In genomic region chr12:111405149-111405855, GRCh38 we compare ENCODE assay signal across 1 cellular context.
TF ChIP-seq lines count a peak whose summit lies in the region.

No MANE protein-coding gene starts in this region.

TF ChIP-seq in HepG2, 621 proteins besides CTCF, POLR2A, EP300 and RAD21 (continued from another document and continues in another):
- TF ChIP-seq TFE3 (CRISPR knock-in tag; IDR thresholded peaks at IDR 0.05) (peak; percentile 73), MED1 (CRISPR knock-in tag; IDR thresholded peaks at IDR 0.05) (peak; percentile 85), DMAP1 (CRISPR knock-in tag; IDR thresholded peaks at IDR 0.05) (peak; percentile 86; the same call in 1 of the 2 replicates), MTF2 (CRISPR knock-in tag; IDR thresholded peaks at IDR 0.05; ENCODE audit: borderline replicate concordance) (0 out of 2 replicates have a peak, but pooled peaks have one; percentile 86), FLYWCH1 (CRISPR knock-in tag; IDR thresholded peaks at IDR 0.05) (no peak), ZNF781 (CRISPR knock-in tag; IDR thresholded peaks at IDR 0.05; ENCODE audit: borderline replicate concordance, not compliant biosample characterization) (peak; percentile 61), NFKB2 (CRISPR knock-in tag; IDR thresholded peaks at IDR 0.05; ENCODE audit: borderline replicate concordance) (0 out of 2 replicates have a peak, but pooled peaks have one; percentile 35), XRCC5 (optimal IDR thresholded peaks at IDR 0.05; ENCODE audit: low read length) (peak; percentile 74), NR2F1 (CRISPR knock-in tag; IDR thresholded peaks at IDR 0.05) (peak in 1 of 2 experiments; percentile 35; a peak in 1 of 4 replicates), ZNF878 (CRISPR knock-in tag; IDR thresholded peaks at IDR 0.05) (peak; percentile 39; the same call in 1 of the 2 replicates), MYC (CRISPR knock-in tag; IDR thresholded peaks at IDR 0.05; ENCODE audit: borderline replicate concordance) (peak; percentile 67; the same call in 1 of the 2 replicates), FOXK1 (CRISPR knock-in tag; IDR thresholded peaks at IDR 0.05; ENCODE audit: borderline replicate concordance, low read depth) (no peak), FOXO1 (CRISPR knock-in tag; IDR thresholded peaks at IDR 0.05) (peak; percentile 66), ZNF143 (CRISPR knock-in tag; IDR thresholded peaks at IDR 0.05) (no peak), FOSL2 (CRISPR knock-in tag; IDR thresholded peaks at IDR 0.05) (peak; percentile 75), MIER3 (CRISPR knock-in tag; IDR thresholded peaks at IDR 0.05; ENCODE audit: borderline replicate concordance) (peak; percentile 40; the same call in 1 of the 2 replicates), ZFP37 (CRISPR knock-in tag; IDR thresholded peaks at IDR 0.05; ENCODE audit: borderline replicate concordance) (0 out of 2 replicates have a peak, but pooled peaks have one; percentile 43), BORCS8-MEF2B (CRISPR knock-in tag; IDR thresholded peaks at IDR 0.05) (0 out of 2 replicates have a peak, but pooled peaks have one; percentile 43), HOXA5 (CRISPR knock-in tag; IDR thresholded peaks at IDR 0.05) (peak; percentile 95), ZNF609 (CRISPR knock-in tag; IDR thresholded peaks at IDR 0.05; ENCODE audit: borderline replicate concordance) (peak; percentile 25; the same call in 1 of the 2 replicates), HES4 (CRISPR knock-in tag; IDR thresholded peaks at IDR 0.05; ENCODE audit: borderline replicate concordance) (peak; percentile 83; the same call in 1 of the 2 replicates), SAP130 (CRISPR knock-in tag; IDR thresholded peaks at IDR 0.05; ENCODE audit: low read depth) (peak; percentile 63), ARNT2 (CRISPR knock-in tag; IDR thresholded peaks at IDR 0.05; ENCODE audit: low read depth) (peak; percentile 69), BRF2 (CRISPR knock-in tag; IDR thresholded peaks at IDR 0.05) (no peak), CBX5 (CRISPR knock-in tag; IDR thresholded peaks at IDR 0.05; ENCODE audit: borderline replicate concordance) (peak; percentile 26; the same call in 1 of the 2 replicates), CBFB (CRISPR knock-in tag; IDR thresholded peaks at IDR 0.05) (peak; percentile 67; the same call in 1 of the 2 replicates), ZNF710 (CRISPR knock-in tag; IDR thresholded peaks at IDR 0.05; ENCODE audit: borderline replicate concordance) (peak; percentile 54; the same call in 1 of the 2 replicates), PPARG (CRISPR knock-in tag; conservative IDR thresholded peaks at IDR 0.05) (0 out of 2 replicates have a peak, but pooled peaks have one; percentile 34), TFDP2 (CRISPR knock-in tag; IDR thresholded peaks at IDR 0.05) (0 out of 2 replicates have a peak, but pooled peaks have one; percentile 10), SRSF9 (IDR thresholded peaks at IDR 0.05; ENCODE audit: borderline replicate concordance, insufficient read depth, low read depth, low read length, poor library complexity, severe bottlenecking) (no peak), KDM3A (CRISPR knock-in tag; IDR thresholded peaks at IDR 0.05; ENCODE audit: low read depth) (peak; percentile 51), ZNF790 (CRISPR knock-in tag; IDR thresholded peaks at IDR 0.05; ENCODE audit: borderline replicate concordance) (peak; percentile 29; the same call in 1 of the 2 replicates), MTERF4 (CRISPR knock-in tag; IDR thresholded peaks at IDR 0.05) (peak; percentile 81; the same call in 1 of the 2 replicates), AHR (CRISPR knock-in tag; IDR thresholded peaks at IDR 0.05) (peak; percentile 79; the same call in 1 of the 2 replicates), PLRG1 (conservative IDR thresholded peaks at IDR 0.05) (no peak), ZBTB20 (CRISPR knock-in tag; IDR thresholded peaks at IDR 0.05; ENCODE audit: borderline replicate concordance, low read depth) (0 out of 2 replicates have a peak, but pooled peaks have one; percentile 39), MED13 (CRISPR knock-in tag; IDR thresholded peaks at IDR 0.05) (0 out of 2 replicates have a peak, but pooled peaks have one; percentile 33), ZBTB7B (CRISPR knock-in tag; IDR thresholded peaks at IDR 0.05) (peak; percentile 77; the same call in 1 of the 2 replicates), ZNF12 (CRISPR knock-in tag; IDR thresholded peaks at IDR 0.05) (peak; percentile 85), BHLHE40 (IDR thresholded peaks at IDR 0.05; ENCODE audit: low read length) (peak; percentile 90), ZFP1 (CRISPR knock-in tag; IDR thresholded peaks at IDR 0.05) (no peak), ZBTB10 (CRISPR knock-in tag; IDR thresholded peaks at IDR 0.05; ENCODE audit: borderline replicate concordance) (peak; percentile 71; the same call in 1 of the 2 replicates), MNT (IDR thresholded peaks at IDR 0.05) (peak; percentile 82), ZNF510 (CRISPR knock-in tag; IDR thresholded peaks at IDR 0.05; ENCODE audit: low read depth) (peak; percentile 56; the same call in 1 of the 2 replicates), HDAC1 (CRISPR knock-in tag; IDR thresholded peaks at IDR 0.05) (peak; percentile 72)
